Comparison of ENCODE assay signal across 1 cellular context in genomic region chr3:13475871-13476590, GRCh38.
A peak's percentile ranks its signal among the peaks of the same experiment; 100 is the strongest.
TF ChIP-seq lines count a peak whose summit lies in the region.

No MANE protein-coding gene starts in this region.

TF ChIP-seq in HepG2, 621 proteins besides CTCF, POLR2A, EP300 and RAD21 (continued from another document and continues in another):
- TF ChIP-seq NFE2L1 (CRISPR knock-in tag; IDR thresholded peaks at IDR 0.05; ENCODE audit: borderline replicate concordance) (no peak), ZNF576 (CRISPR knock-in tag; IDR thresholded peaks at IDR 0.05) (no peak), HINFP (CRISPR knock-in tag; IDR thresholded peaks at IDR 0.05; ENCODE audit: low read depth) (no peak), DDIT3 (CRISPR knock-in tag; IDR thresholded peaks at IDR 0.05) (no peak), LCORL (IDR thresholded peaks at IDR 0.05) (no peak), LCORL (CRISPR knock-in tag; IDR thresholded peaks at IDR 0.05) (peak; percentile 92), ZNF138 (CRISPR knock-in tag; IDR thresholded peaks at IDR 0.05; ENCODE audit: low read depth) (no peak), ZNF850 (CRISPR knock-in tag; conservative IDR thresholded peaks at IDR 0.05) (no peak), ZBTB26 (CRISPR knock-in tag; IDR thresholded peaks at IDR 0.05; ENCODE audit: borderline replicate concordance) (no peak), REXO4 (CRISPR knock-in tag; IDR thresholded peaks at IDR 0.05; ENCODE audit: borderline replicate concordance) (no peak), NR3C1 (CRISPR knock-in tag; IDR thresholded peaks at IDR 0.05) (no peak), NCOA1 (CRISPR knock-in tag; IDR thresholded peaks at IDR 0.05) (no peak), ZSCAN25 (CRISPR knock-in tag; IDR thresholded peaks at IDR 0.05) (no peak), NFKB2 (CRISPR knock-in tag; IDR thresholded peaks at IDR 0.05; ENCODE audit: borderline replicate concordance) (no peak), RXRA (CRISPR knock-in tag; IDR thresholded peaks at IDR 0.05) (peak; percentile 77; the same call in 1 of the 2 replicates), PBX3 (CRISPR knock-in tag; IDR thresholded peaks at IDR 0.05; ENCODE audit: borderline replicate concordance) (no peak), SMAD1 (CRISPR knock-in tag; IDR thresholded peaks at IDR 0.05; ENCODE audit: borderline replicate concordance, low read depth) (no peak), ZNF891 (CRISPR knock-in tag; IDR thresholded peaks at IDR 0.05) (no peak), ELF3 (CRISPR knock-in tag; IDR thresholded peaks at IDR 0.05) (peak; percentile 79), ATF7 (IDR thresholded peaks at IDR 0.05) (no peak), ATF7 (CRISPR knock-in tag; IDR thresholded peaks at IDR 0.05) (0 out of 2 replicates have a peak, but pooled peaks have one; percentile 59), RCOR2 (CRISPR knock-in tag; IDR thresholded peaks at IDR 0.05) (peak; percentile 87), MTF1 (CRISPR knock-in tag; IDR thresholded peaks at IDR 0.05) (no peak), ZSCAN9 (CRISPR knock-in tag; IDR thresholded peaks at IDR 0.05; ENCODE audit: borderline replicate concordance) (peak; percentile 62; the same call in 1 of the 2 replicates), RFXANK (CRISPR knock-in tag; IDR thresholded peaks at IDR 0.05) (peak; percentile 81; the same call in 1 of the 2 replicates), MEF2D (CRISPR knock-in tag; IDR thresholded peaks at IDR 0.05) (no peak; the same call in 1 of the 2 replicates), ZNF552 (CRISPR knock-in tag; IDR thresholded peaks at IDR 0.05; ENCODE audit: borderline replicate concordance) (no peak), ZNF563 (CRISPR knock-in tag; IDR thresholded peaks at IDR 0.05) (no peak), CERS6 (CRISPR knock-in tag; IDR thresholded peaks at IDR 0.05) (no peak), SRY (CRISPR knock-in tag; IDR thresholded peaks at IDR 0.05) (no peak), ZNF572 (CRISPR knock-in tag; IDR thresholded peaks at IDR 0.05) (no peak), ZFP1 (CRISPR knock-in tag; IDR thresholded peaks at IDR 0.05) (peak; percentile 76; the same call in 1 of the 2 replicates), SMARCE1 (IDR thresholded peaks at IDR 0.05; ENCODE audit: borderline replicate concordance) (no peak), PTBP1 (IDR thresholded peaks at IDR 0.05; ENCODE audit: low read depth, low read length, poor library complexity, severe bottlenecking) (no peak), ZNF615 (CRISPR knock-in tag; IDR thresholded peaks at IDR 0.05; ENCODE audit: borderline replicate concordance) (no peak), POLR2AphosphoS2 (IDR thresholded peaks at IDR 0.05; ENCODE audit: low read depth, low read length) (no peak), ZNF44 (CRISPR knock-in tag; IDR thresholded peaks at IDR 0.05) (no peak), NRL (CRISPR knock-in tag; IDR thresholded peaks at IDR 0.05; ENCODE audit: borderline replicate concordance) (no peak), ZNF710 (CRISPR knock-in tag; IDR thresholded peaks at IDR 0.05; ENCODE audit: borderline replicate concordance) (no peak), ZNF318 (CRISPR knock-in tag; IDR thresholded peaks at IDR 0.05) (no peak), TBL1XR1 (IDR thresholded peaks at IDR 0.05; ENCODE audit: borderline replicate concordance, low read length, partially characterized antibody) (no peak), CBX5 (CRISPR knock-in tag; IDR thresholded peaks at IDR 0.05; ENCODE audit: borderline replicate concordance) (peak; percentile 37; the same call in 1 of the 2 replicates), MAFG (CRISPR knock-in tag; IDR thresholded peaks at IDR 0.05) (no peak), TBX2 (CRISPR knock-in tag; IDR thresholded peaks at IDR 0.05; ENCODE audit: borderline replicate concordance) (0 out of 2 replicates have a peak, but pooled peaks have one; percentile 58), NFAT5 (CRISPR knock-in tag; IDR thresholded peaks at IDR 0.05) (no peak)
